ENCODE assay signal across 8 cellular contexts in the genomic region with DNA sequence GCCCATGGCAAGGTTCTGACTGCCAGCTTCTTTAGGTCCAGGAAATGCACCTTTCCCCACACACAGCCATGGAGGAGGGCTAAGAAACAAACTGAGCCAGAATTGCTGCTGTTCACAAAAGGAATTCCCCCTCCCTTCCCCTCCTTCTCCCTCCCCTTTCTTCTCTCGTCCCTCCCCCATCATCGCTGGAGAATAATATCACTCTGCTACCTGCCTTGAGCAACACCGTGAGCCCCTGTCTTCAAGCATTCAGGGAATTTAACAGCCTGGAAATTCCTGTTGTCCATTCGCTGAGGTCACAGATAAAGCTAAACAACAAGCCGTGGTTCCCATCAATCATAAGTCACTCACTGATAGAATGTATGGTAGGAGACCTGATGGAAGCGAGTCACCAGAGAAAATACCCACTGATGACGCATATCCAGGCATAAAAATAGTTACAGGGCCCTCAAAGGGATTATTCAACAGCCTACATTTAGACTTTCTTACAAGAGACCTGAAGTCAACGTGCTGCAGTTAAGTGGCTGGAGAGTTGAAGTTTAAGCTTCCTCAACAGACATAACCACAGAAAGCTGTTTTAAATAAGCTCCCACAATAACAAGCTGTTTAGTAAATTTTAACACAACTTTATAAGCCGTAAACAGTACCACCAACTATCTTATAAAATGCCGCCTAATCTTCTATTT. TPM values are rescaled to one million over a fixed set of nuclear protein-coding genes. Genes with fewer than 3 reads are reported as not detected.
DNase-seq lines count a peak whose midpoint lies in the region; ATAC-seq and TF ChIP-seq lines count a peak whose summit lies in the region.

No MANE protein-coding gene starts in this region.

- no peaks in the 10 kb centered on the region for H3K27me3 ChIP-seq in heart left ventricle

- H3K4me3 Mint-ChIP-seq in activated naive CD4-positive, alpha-beta T cell treated with anti-CD3 and anti-CD28 coated beads, Interleukin-2, amount 50 U/mL, for 24 hours, result peak overlapping the region; percentile 93
- H3K4me3 Mint-ChIP-seq in progenitor cell of endocrine pancreas (ENCODE audit: low read depth), result peak overlapping the region; percentile 50

- no peaks in the 10 kb centered on the region for H3K9me3 ChIP-seq in OCI-LY7 (ENCODE audit: low read length)
- H3K9me3 ChIP-seq in heart left ventricle, result no peaks in the 10 kb centered on the region

- no peak overlapping the region for H2AFZ ChIP-seq in OCI-LY7 (ENCODE audit: low read length)

- CTCF ChIA-PET in OCI-LY7 (lab: Charles Lee; ENCODE audit: unreplicated experiment), result interaction anchor here (0.7 kb wide), 1 partner anchor 139 kb away, joined by 3 read pairs; no protein-coding TSS in a partner anchor

- H4K20me1 ChIP-seq in OCI-LY7 (ENCODE audit: insufficient read depth, low read length), result peaks cover 16% of the 10 kb centered on the region; the same call in 1 of the 2 replicates

- peaks cover 25% of the 10 kb centered on the region for H3K36me3 Mint-ChIP-seq in activated naive CD4-positive, alpha-beta T cell treated with anti-CD3 and anti-CD28 coated beads, Interleukin-2, amount 50 U/mL, for 24 hours
- H3K36me3 Mint-ChIP-seq in progenitor cell of endocrine pancreas (ENCODE audit: insufficient read depth), result no peaks in the 10 kb centered on the region

- H3K27ac ChIP-seq in OCI-LY7 (ENCODE audit: low read depth, low read length, poor library complexity, severe bottlenecking), result peak overlapping the region; percentile 13
- H3K27ac ChIP-seq in heart left ventricle, result peak overlapping the region; percentile 7 to 79 (median 70)

- H3K9me2 ChIP-seq in OCI-LY7 (ENCODE audit: insufficient read depth, low read length), result no peaks in the 10 kb centered on the region

- DNase-seq in AG09309 (ENCODE audit: low read depth) (peak; percentile 78), OCI-LY7 (ENCODE audit: low spot score) (peak; percentile 69), heart left ventricle (peak in 3 of 5 donors; percentile 38 to 67 (median 48)), progenitor cell of endocrine pancreas (ENCODE audit: low spot score, unreplicated experiment) (no peak), D341Med (ENCODE audit: low spot score) (no peak)

- no peaks in the 10 kb centered on the region for H3K27me3 Mint-ChIP-seq in activated naive CD4-positive, alpha-beta T cell treated with anti-CD3 and anti-CD28 coated beads, Interleukin-2, amount 50 U/mL, for 24 hours
- peaks cover 2% of the 10 kb centered on the region for H3K27me3 Mint-ChIP-seq in progenitor cell of endocrine pancreas

- peaks cover 12% of the 10 kb centered on the region for H3K9me3 Mint-ChIP-seq in activated naive CD4-positive, alpha-beta T cell treated with anti-CD3 and anti-CD28 coated beads, Interleukin-2, amount 50 U/mL, for 24 hours
- H3K9me3 Mint-ChIP-seq in progenitor cell of endocrine pancreas (ENCODE audit: low read depth), result no peaks in the 10 kb centered on the region

- no TSS peak for BruUV-seq in OCI-LY7 (replicated peaks; lab: Mats Ljungman, UMichigan)

- intact Hi-C loops in OCI-LY7 (cut with micrococcal nuclease; ENCODE audit: unreplicated experiment) (loop anchor here (5.0 kb wide), 1 partner anchor 38 kb away; no protein-coding TSS in a partner anchor), heart left ventricle (cut with DNase I) (loop anchor here in 9 of 10 donors (2.0 to 10.0 kb wide), 13 partner anchors 42 to 193 kb away; partner anchors contain the start of gene HIVEP2 (in 3 of the 9))

- peak in 1 of 2 donors; percentile 5 for TF ChIP-seq POLR2A in heart left ventricle (IDR thresholded peaks at IDR 0.05)

- H3K4me3 ChIP-seq in AG09309 (ENCODE audit: control insufficient read depth, low read depth, low read length) (peak overlapping the region; percentile 45), OCI-LY7 (ENCODE audit: low read depth, low read length, poor library complexity, severe bottlenecking) (peak overlapping the region; percentile 35), heart left ventricle (peak overlapping the region in 10 of 12 donors; percentile 23 to 59 (median 50))

- peaks cover 49% of the 10 kb centered on the region for H3K4me1 ChIP-seq in OCI-LY7 (ENCODE audit: insufficient read depth, low read length, poor library complexity, severe bottlenecking)
- peaks cover 7 to 66% (median 45%) of the 10 kb centered on the region in 12 donors for H3K4me1 ChIP-seq in heart left ventricle

- TF ChIP-seq CTCF in AG09309 (IDR thresholded peaks at IDR 0.05; ENCODE audit: control insufficient read depth, insufficient read depth, low read depth, low read length, missing control alignments), result no peak
- no peak for TF ChIP-seq CTCF in OCI-LY7 (conservative IDR thresholded peaks at IDR 0.05; ENCODE audit: low read length)
- no peak for TF ChIP-seq CTCF in heart left ventricle (IDR thresholded peaks at IDR 0.05)
- no peak for TF ChIP-seq CTCF in progenitor cell of endocrine pancreas (IDR thresholded peaks at IDR 0.05; ENCODE audit: unreplicated experiment)

- H3K79me2 ChIP-seq in OCI-LY7 (ENCODE audit: insufficient read depth, low read depth, low read length), result peaks cover 51% of the 10 kb centered on the region; the same call in 1 of the 2 replicates

- peak overlapping the region; percentile 100 for H3K27ac Mint-ChIP-seq in activated naive CD4-positive, alpha-beta T cell treated with anti-CD3 and anti-CD28 coated beads, Interleukin-2, amount 50 U/mL, for 24 hours
- H3K27ac Mint-ChIP-seq in progenitor cell of endocrine pancreas, result peak overlapping the region; percentile 84

- peak overlapping the region; percentile 58 for H3K4me2 ChIP-seq in OCI-LY7 (ENCODE audit: low read length)

- ATAC-seq in GM18867 (IDR thresholded peaks at IDR 0.05; ENCODE audit: unreplicated experiment), result peak; percentile 51
- ATAC-seq in HG03060 (IDR thresholded peaks at IDR 0.05; ENCODE audit: low read depth, unreplicated experiment), result peak; percentile 70
- peak; percentile 89 to 97 (median 94) for ATAC-seq in heart left ventricle

- H3K4me1 Mint-ChIP-seq in activated naive CD4-positive, alpha-beta T cell treated with anti-CD3 and anti-CD28 coated beads, Interleukin-2, amount 50 U/mL, for 24 hours, result peaks cover 90% of the 10 kb centered on the region
- peaks cover 37% of the 10 kb centered on the region for H3K4me1 Mint-ChIP-seq in progenitor cell of endocrine pancreas (ENCODE audit: low read depth)

- POLR2A ChIA-PET in OCI-LY7 (lab: Charles Lee), result interaction anchor here (0.7 to 4.8 kb wide), 15 partner anchors 12 to 136 kb away, joined by 3 to 29 read pairs (median 4); no protein-coding TSS in a partner anchor

- 12 to 15% (median 13%) methylated on average over 10 of the region's 10 CpGs for WGBS in heart left ventricle, 4 donors

- H3K36me3 ChIP-seq in OCI-LY7 (ENCODE audit: insufficient read depth, low read length) (peaks cover 30% of the 10 kb centered on the region), heart left ventricle (no peaks in the 10 kb centered on the region)

RNA-seq across cellular contexts. Expression of gene HIVEP2, which starts 59.7 kb away (rescaled TPM):
- total RNA-seq in OCI-LY7 (2014; rRNA removed; shearing (Covaris generic)), result 16.9 and 24.6 TPM in 2 replicates
- total RNA-seq in OCI-LY7 (2022) (18.8 and 21.9 TPM in 2 replicates), heart left ventricle (10 to 100 TPM; 11.6 to 31.2 (median 20.6) TPM), progenitor cell of endocrine pancreas (9.7 and 11.8 TPM in 2 replicates)
- polyA plus RNA-seq in heart left ventricle, result 1 to 10 TPM; 2.7 to 6.3 TPM

Comparison
In these comparisons a context has a peak if more than half of its experiments do, and no peak if none do; other contexts are left out.
1. DNase-seq: peak in AG09309 (single experiment), OCI-LY7 (single experiment) and heart left ventricle (3 of 5); none in progenitor cell of endocrine pancreas (single experiment) and D341Med (single experiment).
2. Peak in every context shown above with its lines, with median percentiles within 50 percentile points of each other: H3K4me3 ChIP-seq and ATAC-seq.